In genomic region chr12:6535697-6535946, GRCh38 we compare ENCODE assay signal across 8 cellular contexts. TPM values are rescaled to one million over a fixed set of nuclear protein-coding genes. Genes with fewer than 3 reads are reported as not detected.
DNase-seq lines count a peak whose midpoint lies in the region; ATAC-seq and TF ChIP-seq lines count a peak whose summit lies in the region.

No MANE protein-coding gene starts in this region.

- no peaks in the 10 kb centered on the region for H3K27me3 ChIP-seq in iPS-15b (ENCODE audit: control insufficient read depth, insufficient read depth, low read length)

- peaks cover 91% of the 10 kb centered on the region for H3K36me3 Mint-ChIP-seq in activated T-helper 17 cell treated with anti-CD3 and anti-CD28 coated beads, Interleukin-2, amount 50 U/mL, for 72 hours (ENCODE audit: low read depth)
- H3K36me3 Mint-ChIP-seq in stimulated activated effector memory CD8-positive, alpha-beta T cell treated with anti-CD3 and anti-CD28 coated beads, Interleukin-12 subunit alpha, Interleukin-12 subunit beta, amount 100 ng/mL, for 72 hours, result peaks cover 100% of the 10 kb centered on the region

- H3K4me1 Mint-ChIP-seq in activated T-helper 17 cell treated with anti-CD3 and anti-CD28 coated beads, Interleukin-2, amount 50 U/mL, for 72 hours, result peaks cover 17% of the 10 kb centered on the region
- H3K4me1 Mint-ChIP-seq in stimulated activated effector memory CD8-positive, alpha-beta T cell treated with anti-CD3 and anti-CD28 coated beads, Interleukin-12 subunit alpha, Interleukin-12 subunit beta, amount 100 ng/mL, for 72 hours, result peaks cover 80% of the 10 kb centered on the region

- H3K9me3 Mint-ChIP-seq in activated T-helper 17 cell treated with anti-CD3 and anti-CD28 coated beads, Interleukin-2, amount 50 U/mL, for 72 hours, result no peaks in the 10 kb centered on the region
- H3K9me3 Mint-ChIP-seq in stimulated activated effector memory CD8-positive, alpha-beta T cell treated with anti-CD3 and anti-CD28 coated beads, Interleukin-12 subunit alpha, Interleukin-12 subunit beta, amount 100 ng/mL, for 72 hours, result no peaks in the 10 kb centered on the region

- H3K4me3 ChIP-seq in HFF-Myc (replicated peaks; ENCODE audit: low read depth, low read length) (peak overlapping the region; percentile 82), iPS-15b (ENCODE audit: low read depth, low read length) (peak overlapping the region; percentile 97)

- ATAC-seq in activated T-helper 17 cell treated with anti-CD3 and anti-CD28 coated beads, Interleukin-2, amount 50 U/mL, for 72 hours (replicated peaks), result no peak
- no peak for ATAC-seq in stimulated activated effector memory CD8-positive, alpha-beta T cell treated with anti-CD3 and anti-CD28 coated beads, Interleukin-12 subunit alpha, Interleukin-12 subunit beta, amount 100 ng/mL, for 72 hours
- no peak for ATAC-seq in HG03442 (IDR thresholded peaks at IDR 0.05; ENCODE audit: unreplicated experiment)

- no peaks in the 10 kb centered on the region for H3K9me3 ChIP-seq in iPS-15b (ENCODE audit: control insufficient read depth, insufficient read depth, low read length)

- peak overlapping the region; percentile 98 for H3K9ac ChIP-seq in iPS-15b (ENCODE audit: low read depth, low read length)

- no peak for TF ChIP-seq CTCF in HFF-Myc (IDR thresholded peaks at IDR 0.05; ENCODE audit: low read depth, low read length, missing control alignments)

- peak overlapping the region; percentile 98 for H3K27ac Mint-ChIP-seq in activated T-helper 17 cell treated with anti-CD3 and anti-CD28 coated beads, Interleukin-2, amount 50 U/mL, for 72 hours
- peak overlapping the region; percentile 100 for H3K27ac Mint-ChIP-seq in stimulated activated effector memory CD8-positive, alpha-beta T cell treated with anti-CD3 and anti-CD28 coated beads, Interleukin-12 subunit alpha, Interleukin-12 subunit beta, amount 100 ng/mL, for 72 hours

- DNase-seq in HFF-Myc (ENCODE audit: extremely low read depth, low read depth) (no peak), NCI-H2171 treated with DMSO at 0.1 percent for 48 hours (lab: John Stamatoyannopoulos, UW) (no peak), H4 (ENCODE audit: low spot score) (no peak), SIG-M5 (lab: John Stamatoyannopoulos, UW) (no peak)
- no peak for DNase-seq in stimulated activated effector memory CD8-positive, alpha-beta T cell treated with anti-CD3 and anti-CD28 coated beads, Interleukin-12 subunit alpha, Interleukin-12 subunit beta, amount 100 ng/mL, for 72 hours (ENCODE audit: low spot score in 2 of 2)

- H3K36me3 ChIP-seq in iPS-15b (ENCODE audit: control insufficient read depth, insufficient read depth, low read length), result peaks cover 49% of the 10 kb centered on the region

- peak overlapping the region; percentile 88 for H3K4me3 Mint-ChIP-seq in activated T-helper 17 cell treated with anti-CD3 and anti-CD28 coated beads, Interleukin-2, amount 50 U/mL, for 72 hours
- H3K4me3 Mint-ChIP-seq in stimulated activated effector memory CD8-positive, alpha-beta T cell treated with anti-CD3 and anti-CD28 coated beads, Interleukin-12 subunit alpha, Interleukin-12 subunit beta, amount 100 ng/mL, for 72 hours, result peak overlapping the region; percentile 99

- no peaks in the 10 kb centered on the region for H3K27me3 Mint-ChIP-seq in activated T-helper 17 cell treated with anti-CD3 and anti-CD28 coated beads, Interleukin-2, amount 50 U/mL, for 72 hours

- peaks cover 16% of the 10 kb centered on the region for H3K4me1 ChIP-seq in iPS-15b (ENCODE audit: control insufficient read depth, insufficient read depth, low read length)

RNA-seq across cellular contexts. Expression of gene GAPDH, which starts 1.3 kb away (rescaled TPM):
- 1,000 to 10,000 TPM; 7,000 to 9,788 TPM for total RNA-seq in activated T-helper 17 cell treated with anti-CD3 and anti-CD28 coated beads, Interleukin-2, amount 50 U/mL, for 72 hours
- 9,561 and 11,555 TPM in 2 replicates for total RNA-seq in H4 (2014; rRNA removed; shearing (Covaris generic))

RNA-seq across cellular contexts. Expression of gene IFFO1, which starts 20.2 kb away (rescaled TPM):
- 10 to 100 TPM in 1 of 2 donors, 1 to 10 TPM in 1; 8.0 to 13.0 TPM for total RNA-seq in activated T-helper 17 cell treated with anti-CD3 and anti-CD28 coated beads, Interleukin-2, amount 50 U/mL, for 72 hours
- total RNA-seq in H4 (2014; rRNA removed; shearing (Covaris generic)), result 2.1 and 5.4 TPM in 2 replicates

RNA-seq across cellular contexts. Expression of gene NOP2, which starts 32.5 kb away (rescaled TPM):
- total RNA-seq in activated T-helper 17 cell treated with anti-CD3 and anti-CD28 coated beads, Interleukin-2, amount 50 U/mL, for 72 hours, result 100 to 1,000 TPM in 1 of 2 donors, 10 to 100 TPM in 1; 61.6 to 133 TPM
- total RNA-seq in H4 (2014; rRNA removed; shearing (Covaris generic)), result 64.3 and 90.3 TPM in 2 replicates

RNA-seq across cellular contexts. Expression of gene NCAPD2, which starts 41.7 kb away (rescaled TPM):
- total RNA-seq in activated T-helper 17 cell treated with anti-CD3 and anti-CD28 coated beads, Interleukin-2, amount 50 U/mL, for 72 hours, result 100 to 1,000 TPM; 167 to 176 TPM
- 126 and 187 TPM in 2 replicates for total RNA-seq in H4 (2014; rRNA removed; shearing (Covaris generic))

RNA-seq across cellular contexts. Expression of gene MRPL51, which starts 42.6 kb away (rescaled TPM):
- total RNA-seq in activated T-helper 17 cell treated with anti-CD3 and anti-CD28 coated beads, Interleukin-2, amount 50 U/mL, for 72 hours, result 100 to 1,000 TPM; 262 to 317 TPM
- total RNA-seq in H4 (2014; rRNA removed; shearing (Covaris generic)), result 286 and 368 TPM in 2 replicates
